14 cellular contexts compared by ENCODE assay signal in genomic region chr3:144018776-144019175, GRCh38. TPM values are rescaled to one million over a fixed set of nuclear protein-coding genes. Genes with fewer than 3 reads are reported as not detected.
DNase-seq lines count a peak whose midpoint lies in the region; ATAC-seq and TF ChIP-seq lines count a peak whose summit lies in the region.
"Had no signal": no experiment of that assay in that cellular context is flagged by ENCODE, and none has a peak within 500 bp of the region (broad histone marks: within the 10 kb centered on the region; RNA-seq: fewer than 3 reads in every experiment).

No MANE protein-coding gene starts in this region.

- H3K9ac ChIP-seq in IMR-90 (ENCODE audit: low read depth, low read length): no peak overlapping the region

- no peak overlapping the region for H3K18ac ChIP-seq in IMR-90 (ENCODE audit: low read depth, low read length)

- no peak overlapping the region for H3K4ac ChIP-seq in IMR-90 (ENCODE audit: low read depth, low read length)

- no peaks in the 10 kb centered on the region for H3K4me1 Mint-ChIP-seq in activated CD4-positive, alpha-beta T cell treated with anti-CD3 and anti-CD28 coated beads, Interleukin-2, amount 10 ng/mL, durations not matched to agents 24 days and 14 days

- WGBS in IMR-90 (ENCODE audit: extremely low coverage in 2 of 2, insufficient read length in 1 of 2), 2 experiments: no CpG with 5 or more reads among the region's 1 CpG

- H3K4me3 ChIP-seq in IMR-90 (ENCODE audit: insufficient read depth, low read depth, low read length) (no peak overlapping the region), cardiac fibroblast (replicated peaks in 1 of 2; ENCODE audit: low read depth in 2 of 2, low read length in 2 of 2) (no peak overlapping the region)
- H3K4me3 ChIP-seq: skin epidermis had no signal

- H4K20me1 ChIP-seq in IMR-90 (ENCODE audit: insufficient read depth, low read length): no peaks in the 10 kb centered on the region

- no peaks in the 10 kb centered on the region for H3K4me1 ChIP-seq in IMR-90 (ENCODE audit: control insufficient read depth, insufficient read depth, low read length)

- H4K8ac ChIP-seq in IMR-90 (ENCODE audit: low read depth in 2 of 2, low read length in 2 of 2): no peak overlapping the region

- dilution Hi-C loops in IMR-90 (cut with HindIII; ENCODE audit: low sequenced_read_pairs, unreplicated experiment): no loop called here

- H3K27me3 ChIP-seq in IMR-90 (ENCODE audit: control insufficient read depth, insufficient read depth, low read length): no peaks in the 10 kb centered on the region

- no peak overlapping the region for H2BK5ac ChIP-seq in IMR-90 (ENCODE audit: low read depth, low read length, poor library complexity, severe bottlenecking)

- peaks cover 8% of the 10 kb centered on the region for H3K9me3 Mint-ChIP-seq in activated CD4-positive, alpha-beta T cell treated with anti-CD3 and anti-CD28 coated beads, Interleukin-2, amount 10 ng/mL, durations not matched to agents 24 days and 14 days

- H3K4me2 ChIP-seq in IMR-90 (ENCODE audit: low read depth, low read length): no peak overlapping the region

- peak; percentile 17; the same call in 1 of the 2 replicates for TF ChIP-seq RAD21 in IMR-90 (IDR thresholded peaks at IDR 0.05; ENCODE audit: low read length)

- in situ Hi-C loops in IMR-90 (cut with MboI; ENCODE audit: low sequenced_read_pairs): no loop called here

- intact Hi-C loops in IMR-90 (cut with micrococcal nuclease): no loop called here
- intact Hi-C loops in activated CD4-positive, alpha-beta T cell treated with anti-CD3 and anti-CD28 coated beads, Interleukin-2, amount 10 ng/mL, durations not matched to agents 24 days and 14 days (cut with micrococcal nuclease): no loop called here

- BruUV-seq in IMR-90 (replicated peaks; lab: Mats Ljungman, UMichigan): no TSS peak

- no peak overlapping the region for H4K5ac ChIP-seq in IMR-90 (ENCODE audit: low read depth, low read length)

- no peak overlapping the region for H3K27ac Mint-ChIP-seq in activated CD4-positive, alpha-beta T cell treated with anti-CD3 and anti-CD28 coated beads, Interleukin-2, amount 10 ng/mL, durations not matched to agents 24 days and 14 days

- ATAC-seq in IMR-90 (ENCODE audit: low read depth) (peak; percentile 100), HG02763 (IDR thresholded peaks at IDR 0.05; ENCODE audit: unreplicated experiment) (no peak)
- ATAC-seq: SK-N-SH treated with all-trans-retinoic acid at 6 μM for 48 hours had no signal

- DNase-seq in AG08396 (ENCODE audit: low spot score): peak; percentile 17
- peak; percentile 94 for DNase-seq in IMR-90
- peak; percentile 58 to 87 for DNase-seq in cardiac fibroblast (ENCODE audit: low read depth in 2 of 2)
- DNase-seq in kidney glomerular epithelial cell (lab: John Stamatoyannopoulos, UW): peak; percentile 77
- DNase-seq in activated CD4-positive, alpha-beta T cell treated with anti-CD3 and anti-CD28 coated beads for 1 hour: no peak
- no peak for DNase-seq in CD1c-positive myeloid dendritic cell (ENCODE audit: extremely low spot score)
- no peak for DNase-seq in activated CD4-positive, alpha-beta T cell treated with anti-CD3 and anti-CD28 coated beads, Interleukin-2, amount 10 ng/mL, durations not matched to agents 24 days and 14 days
- DNase-seq: activated effector memory CD4-positive, alpha-beta T cell treated with anti-CD3 and anti-CD28 coated beads, Interleukin-2, amount 50 U/mL, for 16 hours; cerebellar nuclear complex; NCI-H1436; OCI-M1 had no signal

- H3K14ac ChIP-seq in IMR-90 (replicated peaks; ENCODE audit: low read depth, low read length): no peak overlapping the region

- CTCF ChIA-PET in IMR-90 (lab: Yijun Ruan, JAX): no interaction called here

- no peaks in the 10 kb centered on the region for H3K79me1 ChIP-seq in IMR-90 (ENCODE audit: low read depth in 1 of 2, low read length in 2 of 2)

- no peaks in the 10 kb centered on the region for H3K9me3 ChIP-seq in IMR-90 (ENCODE audit: control insufficient read depth, insufficient read depth, low read length)

- H3K23ac ChIP-seq in IMR-90 (ENCODE audit: low read depth, low read length): no peak overlapping the region

- peaks cover 5% of the 10 kb centered on the region for H3K27me3 Mint-ChIP-seq in activated CD4-positive, alpha-beta T cell treated with anti-CD3 and anti-CD28 coated beads, Interleukin-2, amount 10 ng/mL, durations not matched to agents 24 days and 14 days

- POLR2A ChIA-PET in IMR-90 (lab: Charles Lee; ENCODE audit: unreplicated experiment): no interaction called here

- H2BK20ac ChIP-seq in IMR-90 (ENCODE audit: low read depth, low read length): 0 out of 2 replicates have a peak overlapping the region, but pooled peaks have one; percentile 18

- no peak overlapping the region for H3K27ac ChIP-seq in IMR-90 (ENCODE audit: insufficient read depth, low read length)
- H3K27ac ChIP-seq: skin epidermis had no signal

- no peak overlapping the region for H2AFZ ChIP-seq in IMR-90 (replicated peaks; ENCODE audit: low read length, poor library complexity)

- no peak overlapping the region for H2BK15ac ChIP-seq in IMR-90 (ENCODE audit: low read depth, low read length)

- H2AK9ac ChIP-seq in IMR-90 (replicated peaks; ENCODE audit: low read depth, low read length, poor library complexity): no peak overlapping the region

- no peak overlapping the region for H2AK5ac ChIP-seq in IMR-90 (ENCODE audit: low read depth, low read length)

- TF ChIP-seq CTCF in IMR-90 (conservative IDR thresholded peaks at IDR 0.05; ENCODE audit: low read depth, low read length) (no peak), cardiac fibroblast (IDR thresholded peaks at IDR 0.05; ENCODE audit: low read depth, low read length) (no peak)

- H4K91ac ChIP-seq in IMR-90 (ENCODE audit: insufficient read depth, low read depth, low read length): no peak overlapping the region

- peak overlapping the region; percentile 53; the same call in 1 of the 2 replicates for H2BK120ac ChIP-seq in IMR-90 (ENCODE audit: low read depth, low read length)

- no peak overlapping the region for H3K56ac ChIP-seq in IMR-90 (ENCODE audit: extremely low read depth, insufficient read depth, low read length)

- no peak for TF ChIP-seq POLR2A in IMR-90 (IDR thresholded peaks at IDR 0.05; ENCODE audit: low read depth, low read length)

- no peaks in the 10 kb centered on the region for H3K36me3 ChIP-seq in IMR-90 (ENCODE audit: control insufficient read depth, insufficient read depth, low read length)

- no peaks in the 10 kb centered on the region for H3K9me1 ChIP-seq in IMR-90 (ENCODE audit: insufficient read depth, low read length)

- H3K36me3 Mint-ChIP-seq in activated CD4-positive, alpha-beta T cell treated with anti-CD3 and anti-CD28 coated beads, Interleukin-2, amount 10 ng/mL, durations not matched to agents 24 days and 14 days (ENCODE audit: low read depth): no peaks in the 10 kb centered on the region

- H3K4me3 Mint-ChIP-seq in activated CD4-positive, alpha-beta T cell treated with anti-CD3 and anti-CD28 coated beads, Interleukin-2, amount 10 ng/mL, durations not matched to agents 24 days and 14 days: no peak overlapping the region

TF ChIP-seq in IMR-90, 13 proteins besides CTCF, POLR2A, EP300 and RAD21:
- peak; percentile 60 for TF ChIP-seq CEBPB (IDR thresholded peaks at IDR 0.05; ENCODE audit: low read depth, low read length)
- TF ChIP-seq, protein P1, sequence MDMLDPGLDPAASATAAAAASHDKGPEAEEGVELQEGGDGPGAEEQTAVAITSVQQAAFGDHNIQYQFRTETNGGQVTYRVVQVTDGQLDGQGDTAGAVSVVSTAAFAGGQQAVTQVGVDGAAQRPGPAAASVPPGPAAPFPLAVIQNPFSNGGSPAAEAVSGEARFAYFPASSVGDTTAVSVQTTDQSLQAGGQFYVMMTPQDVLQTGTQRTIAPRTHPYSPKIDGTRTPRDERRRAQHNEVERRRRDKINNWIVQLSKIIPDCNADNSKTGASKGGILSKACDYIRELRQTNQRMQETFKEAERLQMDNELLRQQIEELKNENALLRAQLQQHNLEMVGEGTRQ (IDR thresholded peaks at IDR 0.05; ENCODE audit: low read depth, low read length): no peak
- TF ChIP-seq BHLHE40 (IDR thresholded peaks at IDR 0.05; ENCODE audit: low read depth, low read length): no peak
- no peak for TF ChIP-seq CHD1 (IDR thresholded peaks at IDR 0.05; ENCODE audit: low read depth, low read length)
- peak; percentile 89 for TF ChIP-seq FOS (IDR thresholded peaks at IDR 0.05; ENCODE audit: low read depth, low read length)
- no peak for TF ChIP-seq NFE2L2 (IDR thresholded peaks at IDR 0.05; ENCODE audit: low read depth, low read length)

RNA-seq across cellular contexts. Expression of gene DIPK2A, which starts 47.2 kb away (rescaled TPM):
- total RNA-seq in IMR-90 (2012; rRNA removed): 14.0 and 31.7 TPM in 2 replicates
- 9.3 and 15.5 TPM in 2 replicates for polyA plus RNA-seq in IMR-90 (2012; rRNA removed)
- polyA plus RNA-seq in IMR-90 (2012; cell fraction: cytosol; rRNA removed): 4.7 and 4.8 TPM in 2 replicates
- polyA plus RNA-seq in IMR-90 (2012; cell fraction: nucleus; rRNA removed; ENCODE audit: low replicate concordance): 2.9 and 3.1 TPM in 2 replicates
- 18.0 and 18.3 TPM in 2 replicates for total RNA-seq in activated CD4-positive, alpha-beta T cell treated with anti-CD3 and anti-CD28 coated beads, Interleukin-2, amount 10 ng/mL, durations not matched to agents 24 days and 14 days

Comparison
In these comparisons a context has a peak if more than half of its experiments do, and no peak if none do; other contexts are left out.
1. DNase-seq: peak in AG08396 (single experiment), IMR-90 (single experiment), cardiac fibroblast (2 of 2) and kidney glomerular epithelial cell (single experiment); none in activated CD4-positive, alpha-beta T cell treated with anti-CD3 and anti-CD28 coated beads for 1 hour (single experiment), CD1c-positive myeloid dendritic cell (single experiment) and activated CD4-positive, alpha-beta T cell treated with anti-CD3 and anti-CD28 coated beads, Interleukin-2, amount 10 ng/mL, durations not matched to agents 24 days and 14 days (single experiment).